In the genomic region with DNA sequence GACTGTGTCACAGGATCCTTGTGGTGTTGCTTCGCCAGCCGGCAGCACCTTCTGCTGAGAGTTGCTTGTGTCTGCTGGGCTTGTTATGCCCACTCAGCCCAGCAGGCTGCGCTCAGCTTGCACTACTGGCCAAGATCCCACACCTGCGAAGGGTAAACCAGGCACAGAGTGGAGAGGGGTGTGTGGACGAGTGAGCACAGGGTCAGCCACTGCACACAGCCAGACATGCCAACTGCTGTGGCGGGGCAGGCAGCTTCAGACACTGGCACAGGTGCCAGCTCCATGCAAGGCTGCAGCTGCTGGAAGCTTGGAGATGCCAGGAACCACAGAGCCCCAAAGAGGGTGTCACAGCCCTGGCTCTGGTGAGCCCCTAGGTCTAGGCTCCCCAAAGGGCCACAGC, we compare ENCODE assay signal across 10 cellular contexts.
DNase-seq lines count a peak whose midpoint lies in the region; ATAC-seq and TF ChIP-seq lines count a peak whose summit lies in the region.
"Had no signal": no experiment of that assay in that cellular context is flagged by ENCODE, and none has a peak within 500 bp of the region (broad histone marks: within the 10 kb centered on the region; RNA-seq: fewer than 3 reads in every experiment).

No MANE protein-coding gene starts in this region.

- TF ChIP-seq CTCF in OCI-LY7 (conservative IDR thresholded peaks at IDR 0.05; ENCODE audit: low read length) (peak; percentile 45; the same call in 1 of the 2 replicates), upper lobe of right lung (IDR thresholded peaks at IDR 0.05) (no peak)

- intact Hi-C loops in OCI-LY7 (cut with micrococcal nuclease; ENCODE audit: unreplicated experiment) = loop anchor here (5.0 kb wide), 1 partner anchor 296 kb away; no protein-coding TSS in a partner anchor
- intact Hi-C loops in upper lobe of right lung (cut with DNase I) = no loop called here
- intact Hi-C loops in posterior vena cava (cut with DNase I) = no loop called here

- no peaks in the 10 kb centered on the region for H3K79me2 ChIP-seq in OCI-LY7 (ENCODE audit: insufficient read depth, low read depth, low read length)

- H3K36me3 ChIP-seq in OCI-LY7 (ENCODE audit: insufficient read depth, low read length) = no peaks in the 10 kb centered on the region
- H3K36me3 ChIP-seq in upper lobe of right lung = no peaks in the 10 kb centered on the region
- H3K36me3 ChIP-seq: adrenal gland had no signal

- CTCF ChIA-PET in OCI-LY7 (lab: Charles Lee; ENCODE audit: unreplicated experiment) = no interaction called here

- no peak overlapping the region for H3K4me2 ChIP-seq in OCI-LY7 (ENCODE audit: low read length)

- H2AFZ ChIP-seq in OCI-LY7 (ENCODE audit: low read length) = no peak overlapping the region

- H3K27me3 ChIP-seq in upper lobe of right lung = no peaks in the 10 kb centered on the region
- H3K27me3 ChIP-seq: adrenal gland had no signal

- no peaks in the 10 kb centered on the region for H3K4me1 ChIP-seq in OCI-LY7 (ENCODE audit: insufficient read depth, low read length, poor library complexity, severe bottlenecking)
- no peaks in the 10 kb centered on the region for H3K4me1 ChIP-seq in upper lobe of right lung

- DNase-seq in SIG-M5 treated with dmso at 0.1 percent for 504 hours (lab: John Stamatoyannopoulos, UW; ENCODE audit: unreplicated experiment) = peak; percentile 7
- no peak for DNase-seq in SIG-M5 (lab: John Stamatoyannopoulos, UW)
- peak; percentile 1 for DNase-seq in OCI-LY7 (ENCODE audit: low spot score)
- DNase-seq in iPS DF 4.7 (ENCODE audit: extremely low read depth, low spot score) = peak; percentile 53
- DNase-seq in upper lobe of right lung = no peak
- no peak for DNase-seq in posterior vena cava (ENCODE audit: low spot score)
- DNase-seq in activated CD4-positive, alpha-beta T cell treated with anti-CD3 and anti-CD28 coated beads, Interleukin-2, amount 50 U/mL, for 1 hour = no peak
- DNase-seq: NCI-H446 had no signal

- H3K9me3 ChIP-seq in OCI-LY7 (ENCODE audit: low read length) (no peaks in the 10 kb centered on the region), upper lobe of right lung (no peaks in the 10 kb centered on the region)
- H3K9me3 ChIP-seq: adrenal gland had no signal

- H3K4me3 ChIP-seq in OCI-LY7 (ENCODE audit: low read depth, low read length, poor library complexity, severe bottlenecking) (no peak overlapping the region), upper lobe of right lung (no peak overlapping the region)
- H3K4me3 ChIP-seq: adrenal gland had no signal

- peak; percentile 33 for ATAC-seq in upper lobe of right lung
- no peak for ATAC-seq in GM19455 (IDR thresholded peaks at IDR 0.05; ENCODE audit: unreplicated experiment)

- POLR2A ChIA-PET in OCI-LY7 (lab: Charles Lee) = no interaction called here

- no peaks in the 10 kb centered on the region for H4K20me1 ChIP-seq in OCI-LY7 (ENCODE audit: insufficient read depth, low read length)

- H3K9me2 ChIP-seq in OCI-LY7 (ENCODE audit: insufficient read depth, low read length) = no peaks in the 10 kb centered on the region

- BruUV-seq in OCI-LY7 (replicated peaks; lab: Mats Ljungman, UMichigan) = no TSS peak

- H3K27ac ChIP-seq in OCI-LY7 (ENCODE audit: low read depth, low read length, poor library complexity, severe bottlenecking) (no peak overlapping the region), upper lobe of right lung (no peak overlapping the region)

Comparison
In these comparisons a context has a peak if more than half of its experiments do, and no peak if none do; other contexts are left out.
1. DNase-seq: peak in SIG-M5 treated with dmso at 0.1 percent for 504 hours (single experiment), OCI-LY7 (single experiment) and iPS DF 4.7 (single experiment); none in SIG-M5 (single experiment), upper lobe of right lung (single experiment), posterior vena cava (single experiment) and activated CD4-positive, alpha-beta T cell treated with anti-CD3 and anti-CD28 coated beads, Interleukin-2, amount 50 U/mL, for 1 hour (single experiment).